Comparison of ENCODE assay signal across 15 cellular contexts in the genomic region with DNA sequence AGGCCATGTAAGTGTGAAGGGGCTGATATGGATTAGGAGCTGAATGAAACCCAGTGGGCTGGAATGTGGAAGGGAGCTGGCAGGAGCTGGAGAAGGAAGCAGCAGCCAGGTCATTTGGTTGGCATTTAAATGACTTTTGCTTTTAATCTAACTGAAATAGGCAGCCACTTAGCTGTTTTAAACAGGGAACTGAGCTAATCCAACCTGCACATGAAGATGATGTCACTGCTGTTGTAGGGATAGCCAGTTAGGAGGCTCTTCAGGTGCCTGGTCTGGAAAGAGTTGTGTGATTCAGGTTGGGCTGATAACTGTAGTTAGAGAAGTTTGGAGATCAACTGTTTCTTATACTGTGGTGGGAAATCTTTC.
DNase-seq lines count a peak whose midpoint lies in the region; ATAC-seq and TF ChIP-seq lines count a peak whose summit lies in the region.
"Had no signal": no experiment of that assay in that cellular context is flagged by ENCODE, and none has a peak within 500 bp of the region (broad histone marks: within the 10 kb centered on the region; RNA-seq: fewer than 3 reads in every experiment).

No MANE protein-coding gene starts in this region.

- H3K9me3 Mint-ChIP-seq in osteocyte (ENCODE audit: unreplicated experiment) = no peaks in the 10 kb centered on the region
- H3K9me3 Mint-ChIP-seq: activated CD4-positive, alpha-beta T cell treated with anti-CD3 and anti-CD28 coated beads, Interleukin-2, amount 10 ng/mL, durations not matched to agents 7 days and 5 days; activated naive CD4-positive, alpha-beta T cell treated with anti-CD3 and anti-CD28 coated beads for 36 hours had no signal

- ATAC-seq in HCT116 = peak; percentile 46
- peak; percentile 70 to 82 for ATAC-seq in left cardiac atrium
- ATAC-seq in HG03139 (IDR thresholded peaks at IDR 0.05; ENCODE audit: unreplicated experiment) = no peak

- H3K27me3 ChIP-seq in HCT116 (ENCODE audit: insufficient read depth, low read length) (no peaks in the 10 kb centered on the region), SK-N-SH (ENCODE audit: insufficient read depth) (no peaks in the 10 kb centered on the region)

- TF ChIP-seq POLR2A in HCT116 (IDR thresholded peaks at IDR 0.05; ENCODE audit: borderline replicate concordance, extremely low read depth, insufficient read depth, insufficient read length) = no peak

- H3F3A ChIP-seq in SK-N-SH (replicated peaks; ENCODE audit: insufficient read depth) = peaks cover 45% of the 10 kb centered on the region

- H3K36me3 ChIP-seq in HCT116 (ENCODE audit: control insufficient read depth in 1 of 2, insufficient read depth in 2 of 2, low read length in 2 of 2) (no peaks in the 10 kb centered on the region), SK-N-SH (replicated peaks in 1 of 2; ENCODE audit: control insufficient read depth in 1 of 2, insufficient read depth in 2 of 2, low read length in 1 of 2) (no peaks in the 10 kb centered on the region)
- H3K36me3 ChIP-seq: HAP-1 had no signal

- H3K9me3 ChIP-seq in HCT116 (ENCODE audit: control insufficient read depth in 1 of 2, insufficient read depth in 1 of 2, low read depth in 1 of 2, low read length in 2 of 2) (no peaks in the 10 kb centered on the region), SK-N-SH (no peaks in the 10 kb centered on the region)
- H3K9me3 ChIP-seq: HAP-1 had no signal

- H4K20me1 ChIP-seq in HCT116 (ENCODE audit: insufficient read depth) (no peaks in the 10 kb centered on the region), SK-N-SH (ENCODE audit: insufficient read depth) (no peaks in the 10 kb centered on the region)

- TF ChIP-seq CTCF in HCT116 (IDR thresholded peaks at IDR 0.05 in 2 of 3, conservative IDR thresholded peaks at IDR 0.05 in 1 of 3; ENCODE audit: borderline replicate concordance in 1 of 3, insufficient read depth in 1 of 3, low read depth in 2 of 3, low read length in 2 of 3) (no peak), SK-N-SH (IDR thresholded peaks at IDR 0.05) (no peak), osteocyte (IDR thresholded peaks at IDR 0.05) (no peak)

- RAD21 ChIA-PET in HCT116 (lab: Charles Lee; ENCODE audit: low non-redundant PET in 1 of 2, low total read pairs in 2 of 2, uncharacterized antibody in 2 of 2, unreplicated experiment in 2 of 2) = interaction anchor here in 1 of 2 experiments (1.0 kb wide), 1 partner anchor 34 kb away, joined by 4 read pairs; no protein-coding TSS in a partner anchor

- no peak for DNase-seq in HCT116 (ENCODE audit: low read depth, low spot score)
- DNase-seq in SK-N-SH = no peak
- no peak for DNase-seq in left cardiac atrium
- no peak for DNase-seq in osteocyte (ENCODE audit: extremely low spot score, unreplicated experiment)
- no peak for DNase-seq in activated T-cell treated with anti-CD3 and anti-CD28 coated beads, Interleukin-2, amount 50 U/mL, for 48 hours
- DNase-seq in activated T-cell treated with anti-CD3 and anti-CD28 coated beads, Interleukin-2, amount 50 U/mL, for 1 hour = no peak
- no peak for DNase-seq in AG08395 (ENCODE audit: low spot score)
- DNase-seq: activated CD4-positive, alpha-beta T cell treated with anti-CD3 and anti-CD28 coated beads, Interleukin-2, amount 10 ng/mL, durations not matched to agents 7 days and 5 days; activated naive CD4-positive, alpha-beta T cell treated with anti-CD3 and anti-CD28 coated beads for 36 hours; NCI-H1048; NCI-H2081 treated with DMSO at 0.1 percent for 48 hours; stimulated activated CD4-positive, alpha-beta T cell treated with anti-CD3 and anti-CD28 coated beads, Interleukin-4, amount 100 ng/mL, for 24 hours had no signal

- no peaks in the 10 kb centered on the region for H3K36me3 Mint-ChIP-seq in osteocyte (ENCODE audit: unreplicated experiment)

- H3K27ac Mint-ChIP-seq in osteocyte (ENCODE audit: unreplicated experiment) = peak overlapping the region; percentile 82
- H3K27ac Mint-ChIP-seq: activated CD4-positive, alpha-beta T cell treated with anti-CD3 and anti-CD28 coated beads, Interleukin-2, amount 10 ng/mL, durations not matched to agents 7 days and 5 days; activated naive CD4-positive, alpha-beta T cell treated with anti-CD3 and anti-CD28 coated beads for 36 hours had no signal

- no peaks in the 10 kb centered on the region for H3K27me3 Mint-ChIP-seq in osteocyte (ENCODE audit: unreplicated experiment)

- intact Hi-C loops in HCT116 (cut with micrococcal nuclease) (no loop called here), left cardiac atrium (cut with DNase I) (no loop called here)

- no TSS peak for BruUV-seq in HCT116 (replicated peaks; lab: Mats Ljungman, UMichigan)

- no peak overlapping the region for H2AFZ ChIP-seq in HCT116 (ENCODE audit: low read depth, low read length, poor library complexity, severe bottlenecking)
- no peak overlapping the region for H2AFZ ChIP-seq in SK-N-SH (ENCODE audit: low read depth)

- H3K4me2 ChIP-seq in HCT116 (ENCODE audit: low read length) = peak overlapping the region; percentile 59
- peak overlapping the region; percentile 29 for H3K4me2 ChIP-seq in SK-N-SH

- no peak for TF ChIP-seq RAD21 in HCT116 (IDR thresholded peaks at IDR 0.05; ENCODE audit: low read depth)
- no peak for TF ChIP-seq RAD21 in SK-N-SH (IDR thresholded peaks at IDR 0.05; ENCODE audit: low read length)

- no peaks in the 10 kb centered on the region for H3K79me2 ChIP-seq in HCT116 (ENCODE audit: insufficient read depth, low read length)
- no peaks in the 10 kb centered on the region for H3K79me2 ChIP-seq in SK-N-SH (ENCODE audit: insufficient read depth)

- no peak overlapping the region for H3K4me3 ChIP-seq in HCT116 (replicated peaks in 1 of 2; ENCODE audit: low read depth in 1 of 2, low read length in 2 of 2)
- H3K4me3 ChIP-seq in SK-N-SH (ENCODE audit: low read depth in 2 of 2, low read length in 1 of 2) = no peak overlapping the region
- H3K4me3 ChIP-seq: HAP-1, skin epidermis had no signal

- H3K4me1 Mint-ChIP-seq in osteocyte (ENCODE audit: unreplicated experiment) = peaks cover 77% of the 10 kb centered on the region
- H3K4me1 Mint-ChIP-seq: activated CD4-positive, alpha-beta T cell treated with anti-CD3 and anti-CD28 coated beads, Interleukin-2, amount 10 ng/mL, durations not matched to agents 7 days and 5 days had no signal

- TF ChIP-seq EP300 in SK-N-SH (IDR thresholded peaks at IDR 0.05; ENCODE audit: borderline replicate concordance in 1 of 2, low read depth in 1 of 2, low read length in 1 of 2) = 0 out of 4 replicates have a peak, but pooled peaks of 1 of the 2 experiments have one; percentile 7

- H3K4me3 Mint-ChIP-seq in osteocyte (ENCODE audit: unreplicated experiment) = no peak overlapping the region
- H3K4me3 Mint-ChIP-seq: activated CD4-positive, alpha-beta T cell treated with anti-CD3 and anti-CD28 coated beads, Interleukin-2, amount 10 ng/mL, durations not matched to agents 7 days and 5 days; activated naive CD4-positive, alpha-beta T cell treated with anti-CD3 and anti-CD28 coated beads for 36 hours had no signal

- H3K4me1 ChIP-seq in HCT116 (ENCODE audit: control insufficient read depth in 1 of 2, insufficient read depth in 2 of 2, low read length in 2 of 2) = peaks cover 34 to 50% of the 10 kb centered on the region in 2 experiments
- peaks cover 0 to 36% of the 10 kb centered on the region in 2 experiments; a peak in 3 of 4 replicates for H3K4me1 ChIP-seq in SK-N-SH (ENCODE audit: control insufficient read depth in 1 of 2, insufficient read depth in 2 of 2, low read depth in 1 of 2, low read length in 1 of 2)

- peak overlapping the region; percentile 68 for H3K27ac ChIP-seq in HCT116 (ENCODE audit: low read depth, low read length)
- H3K27ac ChIP-seq in SK-N-SH (ENCODE audit: low read depth in 2 of 2, low read length in 1 of 2) = peak overlapping the region in 1 of 2 experiments; percentile 49; a peak in 2 of 4 replicates
- H3K27ac ChIP-seq: skin epidermis had no signal

- CTCF ChIA-PET in HCT116 (lab: Charles Lee) (no interaction called here), SK-N-SH (lab: Yijun Ruan, JAX) (interaction anchor here (1.2 kb wide), 2 partner anchors 33 to 392 kb away, joined by 3 read pairs; no protein-coding TSS in a partner anchor)

- H3K9ac ChIP-seq in HCT116 (ENCODE audit: low read length) (0 out of 2 replicates have a peak overlapping the region, but pooled peaks have one; percentile 7), SK-N-SH (peak overlapping the region; percentile 19; the same call in 1 of the 2 replicates)

- no peaks in the 10 kb centered on the region for H3K9me2 ChIP-seq in HCT116 (ENCODE audit: insufficient read depth)
- no peaks in the 10 kb centered on the region for H3K9me2 ChIP-seq in SK-N-SH

- POLR2A ChIA-PET in HCT116 (lab: Charles Lee) (interaction anchor here (0.6 to 0.8 kb wide), 2 partner anchors 14 to 29 kb away, joined by 3 to 5 read pairs; no protein-coding TSS in a partner anchor), SK-N-SH (lab: Yijun Ruan, JAX) (no interaction called here)

TF ChIP-seq in HCT116, 20 proteins besides CTCF, POLR2A, EP300 and RAD21 (continues in another document):
- TF ChIP-seq, protein P1, sequence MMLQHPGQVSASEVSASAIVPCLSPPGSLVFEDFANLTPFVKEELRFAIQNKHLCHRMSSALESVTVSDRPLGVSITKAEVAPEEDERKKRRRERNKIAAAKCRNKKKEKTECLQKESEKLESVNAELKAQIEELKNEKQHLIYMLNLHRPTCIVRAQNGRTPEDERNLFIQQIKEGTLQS (IDR thresholded peaks at IDR 0.05) = no peak

TF ChIP-seq in SK-N-SH, 30 proteins besides CTCF, POLR2A, EP300 and RAD21 (continues in another document):
- TF ChIP-seq MEF2A (IDR thresholded peaks at IDR 0.05; ENCODE audit: borderline replicate concordance, low read depth) (no peak), GATA2 (CRISPR knock-in tag; IDR thresholded peaks at IDR 0.05) (no peak), FOXM1 (IDR thresholded peaks at IDR 0.05; ENCODE audit: low read depth) (no peak), SMC3 (IDR thresholded peaks at IDR 0.05; ENCODE audit: low read depth, low read length) (no peak), TEAD4 (IDR thresholded peaks at IDR 0.05; ENCODE audit: borderline replicate concordance, insufficient read depth) (0 out of 2 replicates have a peak, but pooled peaks have one; percentile 7), SIN3A (IDR thresholded peaks at IDR 0.05; ENCODE audit: borderline replicate concordance, low read depth, low read length) (no peak)
- TF ChIP-seq, protein P2, sequence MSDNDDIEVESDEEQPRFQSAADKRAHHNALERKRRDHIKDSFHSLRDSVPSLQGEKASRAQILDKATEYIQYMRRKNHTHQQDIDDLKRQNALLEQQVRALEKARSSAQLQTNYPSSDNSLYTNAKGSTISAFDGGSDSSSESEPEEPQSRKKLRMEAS (IDR thresholded peaks at IDR 0.05; ENCODE audit: low read depth) = no peak
- TF ChIP-seq, protein P3, sequence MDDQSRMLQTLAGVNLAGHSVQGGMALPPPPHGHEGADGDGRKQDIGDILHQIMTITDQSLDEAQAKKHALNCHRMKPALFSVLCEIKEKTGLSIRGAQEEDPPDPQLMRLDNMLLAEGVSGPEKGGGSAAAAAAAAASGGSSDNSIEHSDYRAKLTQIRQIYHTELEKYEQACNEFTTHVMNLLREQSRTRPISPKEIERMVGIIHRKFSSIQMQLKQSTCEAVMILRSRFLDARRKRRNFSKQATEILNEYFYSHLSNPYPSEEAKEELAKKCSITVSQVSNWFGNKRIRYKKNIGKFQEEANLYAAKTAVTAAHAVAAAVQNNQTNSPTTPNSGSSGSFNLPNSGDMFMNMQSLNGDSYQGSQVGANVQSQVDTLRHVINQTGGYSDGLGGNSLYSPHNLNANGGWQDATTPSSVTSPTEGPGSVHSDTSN (IDR thresholded peaks at IDR 0.05) = peak; percentile 21; the same call in 1 of the 2 replicates
